Comparison of ENCODE assay signal across 18 cellular contexts in the genomic region with DNA sequence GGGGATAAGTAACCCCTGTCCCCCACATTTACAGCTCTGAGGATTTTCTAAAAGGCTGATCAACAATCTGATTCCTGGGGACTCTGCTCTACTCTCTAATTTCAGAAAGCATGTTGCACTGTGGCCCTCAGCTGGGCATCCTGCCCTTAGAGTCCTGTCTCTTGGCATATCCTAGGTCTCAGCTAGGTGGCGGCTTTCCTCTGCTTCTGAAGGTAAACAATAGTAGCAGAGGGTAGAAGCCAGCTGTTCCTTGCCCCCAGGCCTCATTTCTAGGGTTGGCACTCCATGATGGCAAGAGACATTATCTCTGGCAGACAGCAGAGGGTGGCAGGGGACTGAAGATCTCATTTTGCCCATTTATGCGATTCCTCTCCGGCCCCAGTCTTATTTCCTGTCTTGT.
DNase-seq lines count a peak whose midpoint lies in the region; ATAC-seq and TF ChIP-seq lines count a peak whose summit lies in the region.
"Had no signal": no experiment of that assay in that cellular context is flagged by ENCODE, and none has a peak within 500 bp of the region (broad histone marks: within the 10 kb centered on the region; RNA-seq: fewer than 3 reads in every experiment).

No MANE protein-coding gene starts in this region.

- H3K27me3 ChIP-seq in Panc1 (ENCODE audit: control insufficient read depth, insufficient read depth, low read length): no peaks in the 10 kb centered on the region; the same call in 1 of the 2 replicates
- H3K27me3 ChIP-seq: cardiac muscle cell, Peyer's patch, upper lobe of right lung had no signal

- POLR2A ChIA-PET in Panc1 (lab: Charles Lee): no interaction called here

- intact Hi-C loops in Panc1 (cut with micrococcal nuclease; ENCODE audit: unreplicated experiment): no loop called here

- H3K4me1 Mint-ChIP-seq in HFFc6 (ENCODE audit: low read depth): no peaks in the 10 kb centered on the region
- H3K4me1 Mint-ChIP-seq: activated CD8-positive, alpha-beta memory T cell treated with anti-CD3 and anti-CD28 coated beads, Interleukin-2, amount 10 ng/mL, durations not matched to agents 7 days and 5 days; activated naive CD4-positive, alpha-beta T cell treated with anti-CD3 and anti-CD28 coated beads, Interleukin-2, amount 10 ng/mL, durations not matched to agents 7 days and 5 days; naive thymus-derived CD8-positive, alpha-beta T cell had no signal

- no peak overlapping the region for H3K4me3 Mint-ChIP-seq in HFFc6
- H3K4me3 Mint-ChIP-seq: activated CD8-positive, alpha-beta memory T cell treated with anti-CD3 and anti-CD28 coated beads, Interleukin-2, amount 10 ng/mL, durations not matched to agents 7 days and 5 days; activated naive CD4-positive, alpha-beta T cell treated with anti-CD3 and anti-CD28 coated beads, Interleukin-2, amount 10 ng/mL, durations not matched to agents 7 days and 5 days; naive thymus-derived CD8-positive, alpha-beta T cell had no signal

- no peak overlapping the region for H3K4me3 ChIP-seq in Panc1 (ENCODE audit: low read depth in 2 of 2, low read length in 2 of 2)
- H3K4me3 ChIP-seq: cardiac muscle cell, Peyer's patch, upper lobe of right lung had no signal

- H3K9me3 ChIP-seq in Panc1 (ENCODE audit: control insufficient read depth, insufficient read depth, low read depth, low read length): no peaks in the 10 kb centered on the region
- H3K9me3 ChIP-seq: Peyer's patch, upper lobe of right lung had no signal

- no peaks in the 10 kb centered on the region for H3K9me3 Mint-ChIP-seq in HFFc6
- H3K9me3 Mint-ChIP-seq: activated naive CD4-positive, alpha-beta T cell treated with anti-CD3 and anti-CD28 coated beads, Interleukin-2, amount 10 ng/mL, durations not matched to agents 7 days and 5 days; naive thymus-derived CD8-positive, alpha-beta T cell had no signal

- no peaks in the 10 kb centered on the region for H3K36me3 ChIP-seq in Panc1 (ENCODE audit: control insufficient read depth, insufficient read depth, low read length)
- H3K36me3 ChIP-seq: cardiac muscle cell, Peyer's patch, upper lobe of right lung had no signal

- no TSS peak for BruUV-seq in Panc1 (replicated peaks; lab: Mats Ljungman, UMichigan)

- CTCF ChIA-PET in Panc1 (lab: Charles Lee): interaction anchor here (0.6 to 0.9 kb wide), 3 partner anchors 144 to 501 kb away, joined by 3 to 5 read pairs (median 3); no protein-coding TSS in a partner anchor

- H3K27ac Mint-ChIP-seq in HFFc6: no peak overlapping the region
- H3K27ac Mint-ChIP-seq: activated CD8-positive, alpha-beta memory T cell treated with anti-CD3 and anti-CD28 coated beads, Interleukin-2, amount 10 ng/mL, durations not matched to agents 7 days and 5 days; activated naive CD4-positive, alpha-beta T cell treated with anti-CD3 and anti-CD28 coated beads, Interleukin-2, amount 10 ng/mL, durations not matched to agents 7 days and 5 days; naive thymus-derived CD8-positive, alpha-beta T cell had no signal

- DNase-seq in NCI-H526 (lab: John Stamatoyannopoulos, UW) (peak; percentile 12 to 61), NCI-H526 treated with DMSO at 0.1 percent for 48 hours (lab: John Stamatoyannopoulos, UW) (no peak), HFFc6 (no peak), Panc1 (ENCODE audit: low read depth, low spot score) (no peak), left lobe of liver (ENCODE audit: low spot score) (no peak), epidermal melanocyte (ENCODE audit: insufficient read length, low spot score) (no peak), LoVo (ENCODE audit: low spot score) (no peak)
- DNase-seq: activated CD8-positive, alpha-beta memory T cell treated with anti-CD3 and anti-CD28 coated beads, Interleukin-2, amount 10 ng/mL, durations not matched to agents 7 days and 5 days; activated naive CD4-positive, alpha-beta T cell treated with anti-CD3 and anti-CD28 coated beads, Interleukin-2, amount 10 ng/mL, durations not matched to agents 7 days and 5 days; DMS79 treated with DMSO at 0.1 percent for 48 hours; glutamatergic neuron; H7; naive thymus-derived CD8-positive, alpha-beta T cell; Peyer's patch; stimulated activated CD4-positive, alpha-beta T cell treated with anti-CD3 and anti-CD28 coated beads, Interleukin-2, amount 100 ng/mL, for 24 hours; upper lobe of right lung had no signal

- in situ Hi-C loops in Panc1 (cut with HindIII; ENCODE audit: low pct_unique_long_range_greater_than_20kb, low sequenced_read_pairs): no loop called here

- no peaks in the 10 kb centered on the region for H3K4me1 ChIP-seq in Panc1 (ENCODE audit: control insufficient read depth, insufficient read depth, low read length)
- H3K4me1 ChIP-seq: Peyer's patch, upper lobe of right lung had no signal

- TF ChIP-seq CTCF in HFFc6 (IDR thresholded peaks at IDR 0.05) (peak; percentile 43; the same call in 1 of the 2 replicates), Panc1 (IDR thresholded peaks at IDR 0.05) (peak; percentile 70)

- peaks cover 3% of the 10 kb centered on the region; the same call in 1 of the 2 replicates for H3K27me3 Mint-ChIP-seq in HFFc6 (ENCODE audit: insufficient read depth)

- ATAC-seq in Panc1 (peak; percentile 83), left lobe of liver (peak; percentile 84), HG03565 (IDR thresholded peaks at IDR 0.05; ENCODE audit: unreplicated experiment) (no peak)
- ATAC-seq: activated CD8-positive, alpha-beta memory T cell treated with anti-CD3 and anti-CD28 coated beads, Interleukin-2, amount 10 ng/mL, durations not matched to agents 7 days and 5 days; naive thymus-derived CD8-positive, alpha-beta T cell; upper lobe of right lung had no signal

- no peak overlapping the region for H3K27ac ChIP-seq in Panc1 (ENCODE audit: low read length)
- H3K27ac ChIP-seq: cardiac muscle cell, Peyer's patch, upper lobe of right lung had no signal

- no peaks in the 10 kb centered on the region for H3K36me3 Mint-ChIP-seq in HFFc6 (ENCODE audit: low read depth)
- H3K36me3 Mint-ChIP-seq: activated CD8-positive, alpha-beta memory T cell treated with anti-CD3 and anti-CD28 coated beads, Interleukin-2, amount 10 ng/mL, durations not matched to agents 7 days and 5 days; activated naive CD4-positive, alpha-beta T cell treated with anti-CD3 and anti-CD28 coated beads, Interleukin-2, amount 10 ng/mL, durations not matched to agents 7 days and 5 days; naive thymus-derived CD8-positive, alpha-beta T cell had no signal

Comparison
In these comparisons a context has a peak if more than half of its experiments do, and no peak if none do; other contexts are left out.
1. DNase-seq: peak in NCI-H526 (2 of 2); none in NCI-H526 treated with DMSO at 0.1 percent for 48 hours (single experiment), HFFc6 (single experiment), Panc1 (single experiment), left lobe of liver (single experiment), epidermal melanocyte (single experiment) and LoVo (single experiment).